24 cellular contexts compared by ENCODE assay signal in the genomic region with DNA sequence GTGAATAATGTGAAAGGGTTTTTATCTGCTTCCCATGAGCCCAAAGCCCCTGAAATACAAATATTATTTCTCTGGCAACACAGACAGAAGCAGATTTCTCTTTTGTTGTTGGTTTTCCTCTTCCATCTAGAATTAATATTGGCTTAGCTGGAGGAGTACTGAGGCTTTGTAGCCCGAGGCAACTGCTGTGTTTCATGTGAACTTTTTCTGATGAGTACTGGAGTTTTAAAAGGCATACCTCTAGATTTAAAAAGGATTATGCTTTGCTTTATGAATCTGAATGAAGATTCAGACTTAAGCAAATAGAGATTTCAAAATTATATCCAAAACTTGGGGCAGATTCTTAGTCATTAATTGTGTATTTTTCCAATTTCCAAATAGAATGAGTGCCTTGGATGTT.
"Had no signal": no experiment of that assay in that cellular context is flagged by ENCODE, and none has a peak within 500 bp of the region (broad histone marks: within the 10 kb centered on the region; RNA-seq: fewer than 3 reads in every experiment).

No MANE protein-coding gene starts in this region.

- FAIRE-seq: RCC 7860 had no signal

- H3K36me3 Mint-ChIP-seq: activated naive CD4-positive, alpha-beta T cell treated with anti-CD3 and anti-CD28 coated beads, Interleukin-2, amount 10 ng/mL, durations not matched to agents 7 days and 5 days; activated naive CD8-positive, alpha-beta T cell treated with anti-CD3 and anti-CD28 coated beads for 36 hours had no signal

- H3K27ac Mint-ChIP-seq: activated CD4-positive, alpha-beta memory T cell treated with anti-CD3 and anti-CD28 coated beads, Interleukin-2, amount 10 ng/mL, durations not matched to agents 7 days and 5 days; activated CD4-positive, alpha-beta T cell treated with anti-CD3 and anti-CD28 coated beads, Interleukin-2, amount 10 ng/mL, durations not matched to agents 7 days and 5 days; activated naive CD4-positive, alpha-beta T cell treated with anti-CD3 and anti-CD28 coated beads, Interleukin-2, amount 10 ng/mL, durations not matched to agents 7 days and 5 days; activated naive CD8-positive, alpha-beta T cell treated with anti-CD3 and anti-CD28 coated beads for 36 hours; activated T-helper 2 cell treated with anti-CD3 and anti-CD28 coated beads, Interferon-gamma antibody, Interleukin-2, Interleukin-4, amounts not matched to agents 10 μg/mL and 5 μg/mL and 100 μg/mL, durations not matched to agents 14 hours and 24 hours and 36 hours had no signal

- H3K27me3 Mint-ChIP-seq: activated CD4-positive, alpha-beta T cell treated with anti-CD3 and anti-CD28 coated beads, Interleukin-2, amount 10 ng/mL, durations not matched to agents 7 days and 5 days had no signal

- DNase-seq: activated CD4-positive, alpha-beta memory T cell treated with anti-CD3 and anti-CD28 coated beads, Interleukin-2, amount 10 ng/mL, durations not matched to agents 7 days and 5 days; activated CD4-positive, alpha-beta T cell treated with anti-CD3 and anti-CD28 coated beads, Interleukin-2, amount 10 ng/mL, durations not matched to agents 7 days and 5 days; activated CD4-positive, CD25-positive, alpha-beta regulatory T cell; activated gamma-delta T cell treated with Interleukin-2 at 50 U/mL for 16 hours; activated naive CD4-positive, alpha-beta T cell treated with anti-CD3 and anti-CD28 coated beads, Interleukin-2, amount 10 ng/mL, durations not matched to agents 7 days and 5 days; activated naive CD8-positive, alpha-beta T cell treated with anti-CD3 and anti-CD28 coated beads for 36 hours; activated T-cell treated with anti-CD3 and anti-CD28 coated beads for 4 hours; activated T-cell treated with anti-CD3 and anti-CD28 coated beads, Interleukin-2, amount 50 U/mL, for 48 hours; adrenal gland; anterior cingulate cortex; caudate nucleus; MG63; MV-4-11; NCI-H1092 treated with DMSO at 0.1 percent for 48 hours; NCI-H1417 treated with DMSO at 0.1 percent for 48 hours; NCI-H187; NCI-H2081; NCI-H446; NCI-H748 treated with DMSO at 0.1 percent for 48 hours; SHP77 treated with DMSO at 0.1 percent for 48 hours; SK-N-SH; T-helper 1 cell had no signal

- H3K9me3 Mint-ChIP-seq: activated CD4-positive, alpha-beta memory T cell treated with anti-CD3 and anti-CD28 coated beads, Interleukin-2, amount 10 ng/mL, durations not matched to agents 7 days and 5 days; activated CD4-positive, alpha-beta T cell treated with anti-CD3 and anti-CD28 coated beads, Interleukin-2, amount 10 ng/mL, durations not matched to agents 7 days and 5 days; activated naive CD4-positive, alpha-beta T cell treated with anti-CD3 and anti-CD28 coated beads, Interleukin-2, amount 10 ng/mL, durations not matched to agents 7 days and 5 days; activated naive CD8-positive, alpha-beta T cell treated with anti-CD3 and anti-CD28 coated beads for 36 hours; activated T-helper 2 cell treated with anti-CD3 and anti-CD28 coated beads, Interferon-gamma antibody, Interleukin-2, Interleukin-4, amounts not matched to agents 10 μg/mL and 5 μg/mL and 100 μg/mL, durations not matched to agents 14 hours and 24 hours and 36 hours had no signal

- H3K4me3 Mint-ChIP-seq: activated CD4-positive, alpha-beta memory T cell treated with anti-CD3 and anti-CD28 coated beads, Interleukin-2, amount 10 ng/mL, durations not matched to agents 7 days and 5 days; activated CD4-positive, alpha-beta T cell treated with anti-CD3 and anti-CD28 coated beads, Interleukin-2, amount 10 ng/mL, durations not matched to agents 7 days and 5 days; activated naive CD4-positive, alpha-beta T cell treated with anti-CD3 and anti-CD28 coated beads, Interleukin-2, amount 10 ng/mL, durations not matched to agents 7 days and 5 days; activated naive CD8-positive, alpha-beta T cell treated with anti-CD3 and anti-CD28 coated beads for 36 hours had no signal

- H3K4me1 Mint-ChIP-seq: activated naive CD4-positive, alpha-beta T cell treated with anti-CD3 and anti-CD28 coated beads, Interleukin-2, amount 10 ng/mL, durations not matched to agents 7 days and 5 days had no signal
